In genomic region chr19:40689339-40690049, GRCh38 we compare ENCODE assay signal across 8 cellular contexts. TPM values are rescaled to one million over a fixed set of nuclear protein-coding genes. Genes with fewer than 3 reads are reported as not detected.
DNase-seq lines count a peak whose midpoint lies in the region; ATAC-seq and TF ChIP-seq lines count a peak whose summit lies in the region.

No MANE protein-coding gene starts in this region.

- peaks cover 6% of the 10 kb centered on the region; the same call in 1 of the 2 replicates for H3K36me3 ChIP-seq in SK-N-MC (ENCODE audit: insufficient read depth, low read length)
- no peaks in the 10 kb centered on the region for H3K36me3 ChIP-seq in cardiac muscle cell
- H3K36me3 ChIP-seq in skeletal muscle satellite cell (ENCODE audit: insufficient read depth, low read length): peaks cover 28% of the 10 kb centered on the region

- H3K27me3 ChIP-seq in cardiac muscle cell (no peaks in the 10 kb centered on the region), skeletal muscle satellite cell (ENCODE audit: control insufficient read depth, insufficient read depth, low read length) (no peaks in the 10 kb centered on the region)

- peaks cover 6% of the 10 kb centered on the region for H3K4me1 ChIP-seq in cardiac muscle cell (ENCODE audit: low read depth)
- H3K4me1 ChIP-seq in skeletal muscle satellite cell (ENCODE audit: control insufficient read depth, insufficient read depth, low read length): peaks cover 38% of the 10 kb centered on the region

- TF ChIP-seq CTCF in cardiac muscle cell (IDR thresholded peaks at IDR 0.05; ENCODE audit: low read depth, low read length): no peak

- H3K9me3 ChIP-seq in SK-N-MC (ENCODE audit: low read depth, low read length) (no peaks in the 10 kb centered on the region), cardiac muscle cell (ENCODE audit: low read depth) (no peaks in the 10 kb centered on the region), skeletal muscle satellite cell (replicated peaks; ENCODE audit: low read length) (no peaks in the 10 kb centered on the region)

- ATAC-seq in HG03196 (IDR thresholded peaks at IDR 0.05; ENCODE audit: unreplicated experiment): no peak
- ATAC-seq in HG03460 (IDR thresholded peaks at IDR 0.05; ENCODE audit: unreplicated experiment): no peak

- peak overlapping the region; percentile 96 for H3K4me2 ChIP-seq in skeletal muscle satellite cell (ENCODE audit: low read length)

- peak overlapping the region; percentile 79 for H3K4me3 ChIP-seq in SK-N-MC
- H3K4me3 ChIP-seq in cardiac muscle cell: peak overlapping the region; percentile 78
- H3K4me3 ChIP-seq in skeletal muscle satellite cell (ENCODE audit: low read length): peak overlapping the region; percentile 78

- H3K27ac ChIP-seq in SK-N-MC (no peak overlapping the region), cardiac muscle cell (no peak overlapping the region)

- H3K9ac ChIP-seq in SK-N-MC (ENCODE audit: insufficient read length) (peak overlapping the region; percentile 82), skeletal muscle satellite cell (ENCODE audit: low read depth, low read length) (peak overlapping the region; percentile 92)

- DNase-seq in NCI-H146 (lab: John Stamatoyannopoulos, UW) (peak; percentile 45), NCI-H146 treated with DMSO at 0.1 percent for 48 hours (lab: John Stamatoyannopoulos, UW; ENCODE audit: unreplicated experiment) (no peak), SK-N-MC (ENCODE audit: low read depth, low spot score) (no peak), cardiac muscle cell (ENCODE audit: low read depth in 1 of 2, low spot score in 1 of 2) (no peak), LoVo (ENCODE audit: low spot score) (no peak)

RNA-seq across cellular contexts. Expression of gene NUMBL, which starts 1.0 kb away (rescaled TPM):
- total RNA-seq in cardiac muscle cell: 17.1 and 21.7 TPM in 2 replicates
- polyA plus RNA-seq in cardiac muscle cell: 12.6 and 13.8 TPM in 2 replicates
- 37.5 and 44.3 TPM in 2 replicates for total RNA-seq in skeletal muscle satellite cell (2012; rRNA removed)

RNA-seq across cellular contexts. Expression of gene COQ8B, which starts 27.2 kb away (rescaled TPM):
- total RNA-seq in cardiac muscle cell: 82.5 and 90.1 TPM in 2 replicates
- polyA plus RNA-seq in cardiac muscle cell: 62.6 and 90.6 TPM in 2 replicates
- total RNA-seq in skeletal muscle satellite cell (2012; rRNA removed): 21.6 and 33.2 TPM in 2 replicates

RNA-seq across cellular contexts. Expression of gene ITPKC, which starts 27.4 kb away (rescaled TPM):
- total RNA-seq in cardiac muscle cell: 19.1 and 19.4 TPM in 2 replicates
- polyA plus RNA-seq in cardiac muscle cell: 12.5 and 15.4 TPM in 2 replicates
- 13.7 and 15.5 TPM in 2 replicates for total RNA-seq in skeletal muscle satellite cell (2012; rRNA removed)
